12 cellular contexts compared by ENCODE assay signal in genomic region chr2:188303363-188304031, GRCh38. TPM values are rescaled to one million over a fixed set of nuclear protein-coding genes. Genes with fewer than 3 reads are reported as not detected.
DNase-seq lines count a peak whose midpoint lies in the region; ATAC-seq and TF ChIP-seq lines count a peak whose summit lies in the region.
"Had no signal": no experiment of that assay in that cellular context is flagged by ENCODE, and none has a peak within 500 bp of the region (broad histone marks: within the 10 kb centered on the region; RNA-seq: fewer than 3 reads in every experiment).

No MANE protein-coding gene starts in this region.

- ATAC-seq in Right ventricle myocardium superior (ENCODE audit: poor library complexity) (no peak), GM18502 (IDR thresholded peaks at IDR 0.05; ENCODE audit: poor library complexity, unreplicated experiment) (no peak), sciatic nerve (no peak)
- ATAC-seq: activated CD4-positive, alpha-beta T cell treated with anti-CD3 and anti-CD28 coated beads for 36 hours; right cardiac atrium had no signal

- intact Hi-C loops in Right ventricle myocardium superior (cut with DNase I) (no loop called here), sciatic nerve (cut with DNase I) (no loop called here)

- peaks cover 19% of the 10 kb centered on the region for H3K36me3 Mint-ChIP-seq in neural crest cell (ENCODE audit: low read depth)

- peaks cover 5% of the 10 kb centered on the region for H3K9me3 Mint-ChIP-seq in neural crest cell

- H3K27me3 Mint-ChIP-seq in neural crest cell (ENCODE audit: low read depth) = no peaks in the 10 kb centered on the region

- peak overlapping the region; percentile 9 for H3K4me3 Mint-ChIP-seq in neural crest cell
- H3K4me3 Mint-ChIP-seq: activated CD4-positive, alpha-beta T cell treated with anti-CD3 and anti-CD28 coated beads for 36 hours had no signal

- DNase-seq in ELR (ENCODE audit: low read depth) = peak; percentile 91
- peak; percentile 90 for DNase-seq in RPMI7951 (ENCODE audit: low read depth)
- peak; percentile 46 for DNase-seq in epidermal melanocyte (ENCODE audit: insufficient read length, low spot score)
- DNase-seq in neural crest cell (ENCODE audit: low read depth, low spot score) = no peak
- no peak for DNase-seq in Right ventricle myocardium superior
- no peak for DNase-seq in sciatic nerve (ENCODE audit: low spot score)
- no peak for DNase-seq in NCI-H1105 (lab: John Stamatoyannopoulos, UW)
- DNase-seq: activated CD4-positive, alpha-beta T cell treated with anti-CD3 and anti-CD28 coated beads for 36 hours; activated naive CD4-positive, alpha-beta T cell treated with Interleukin-2 at 50 U/mL for 16 hours; COR-L47; right cardiac atrium had no signal

- H3K27ac Mint-ChIP-seq in neural crest cell (ENCODE audit: unreplicated experiment) = peak overlapping the region; percentile 67
- H3K27ac Mint-ChIP-seq: activated CD4-positive, alpha-beta T cell treated with anti-CD3 and anti-CD28 coated beads for 36 hours had no signal

- no peak for TF ChIP-seq CTCF in neural crest cell (conservative IDR thresholded peaks at IDR 0.05)

- peaks cover 54% of the 10 kb centered on the region for H3K4me1 Mint-ChIP-seq in neural crest cell
- H3K4me1 Mint-ChIP-seq: activated CD4-positive, alpha-beta T cell treated with anti-CD3 and anti-CD28 coated beads for 36 hours had no signal

RNA-seq across cellular contexts. Expression of gene GULP1, which starts 11.8 kb away (rescaled TPM):
- total RNA-seq in RPMI7951 (2014; rRNA removed; shearing (Covaris generic)) = 83.9 and 87.0 TPM in 2 replicates
- total RNA-seq in neural crest cell (39.1 and 43.8 TPM in 2 replicates), Right ventricle myocardium superior (4.6 TPM), sciatic nerve (70.1 TPM)
- total RNA-seq: activated CD4-positive, alpha-beta T cell treated with anti-CD3 and anti-CD28 coated beads for 36 hours had no signal

Comparison
In these comparisons a context has a peak if more than half of its experiments do, and no peak if none do; other contexts are left out.
1. DNase-seq: peak in ELR (single experiment), RPMI7951 (single experiment) and epidermal melanocyte (single experiment); none in neural crest cell (single experiment), Right ventricle myocardium superior (single experiment), sciatic nerve (single experiment) and NCI-H1105 (single experiment).